In the genomic region with DNA sequence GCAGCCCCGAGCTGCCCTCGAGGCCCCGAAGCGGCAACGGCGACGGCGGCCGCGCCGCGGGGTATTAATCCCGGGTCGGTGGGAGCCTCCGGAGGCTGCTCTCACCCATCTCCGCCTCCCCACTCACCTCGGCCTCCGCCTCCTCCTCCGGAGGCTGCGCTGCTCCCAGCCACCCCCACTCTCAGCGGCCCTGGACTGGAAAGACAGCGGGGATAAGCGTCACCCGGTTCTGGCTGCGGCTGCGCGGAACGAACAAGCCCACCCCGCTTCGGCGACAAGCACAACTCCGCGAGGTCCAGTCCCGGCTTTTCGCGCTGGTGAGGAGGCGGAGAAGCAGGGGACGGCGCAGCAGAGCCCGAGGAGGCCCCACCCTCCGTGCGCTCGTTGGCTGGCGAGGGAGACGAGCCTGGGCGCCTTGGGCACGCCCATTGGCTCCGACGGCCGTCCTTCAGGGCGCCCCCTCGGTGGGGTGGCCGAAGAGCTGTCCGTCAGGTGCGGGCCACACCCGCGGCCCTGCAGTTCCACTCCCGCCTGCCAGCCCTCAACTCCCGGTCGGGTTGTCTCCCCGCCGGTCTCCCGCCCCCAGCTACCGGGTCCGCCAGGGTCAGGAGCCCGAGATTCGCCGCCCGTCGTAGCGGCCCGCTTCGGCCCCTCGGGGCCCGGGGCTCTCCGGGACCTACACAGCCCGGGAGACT, we compare ENCODE assay signal across 8 cellular contexts. TPM values are rescaled to one million over a fixed set of nuclear protein-coding genes. Genes with fewer than 3 reads are reported as not detected.
A peak's percentile ranks its signal among the peaks of the same experiment; 100 is the strongest.
DNase-seq lines count a peak whose midpoint lies in the region; FAIRE-seq and TF ChIP-seq lines count a peak whose summit lies in the region.

TSS of gene ZMYM5 (minus strand) at position 327 of the 695 bp plus-strand sequence. CDS start 11,469 bp downstream, outside the sequence.

- H3K4me2 ChIP-seq in H1 (ENCODE audit: insufficient read depth in 1 of 2, low read depth in 2 of 2, low read length in 2 of 2) (peak within 1 kb of the TSS; percentile 90 to 98), mesenchymal stem cell (ENCODE audit: low read length, poor library complexity, severe bottlenecking) (peak within 1 kb of the TSS; percentile 83)

- peak within 1 kb of the TSS; percentile 59 to 88 (median 77) for H3K9ac ChIP-seq in H1 (replicated peaks in 1 of 4; ENCODE audit: extremely low read depth in 1 of 4, low read depth in 3 of 4, low read length in 3 of 4)
- H3K9ac ChIP-seq in mesenchymal stem cell (ENCODE audit: low read length) = peak within 1 kb of the TSS; percentile 96

- H3K4me3 ChIP-seq in H1 (ENCODE audit: extremely low read depth in 1 of 4, insufficient read depth in 2 of 4, low read depth in 3 of 4, low read length in 4 of 4) = peak within 1 kb of the TSS; percentile 71 to 89 (median 77)
- H3K4me3 ChIP-seq in mesenchymal stem cell (ENCODE audit: insufficient read depth in 1 of 2, low read depth in 1 of 2, low read length in 2 of 2) = peak within 1 kb of the TSS; percentile 91 to 94

- TF ChIP-seq CTCF in GM20000 (IDR thresholded peaks at IDR 0.05; ENCODE audit: extremely low read depth, missing control alignments) (no peak), H1 (IDR thresholded peaks at IDR 0.05; ENCODE audit: control extremely low read depth in 1 of 3, insufficient read depth in 1 of 3, low read depth in 1 of 3, low read length in 3 of 3) (no peak)

- no peaks in the 10 kb centered on the region for H3K79me1 ChIP-seq in H1 (ENCODE audit: low read depth, low read length)
- H3K79me1 ChIP-seq in mesenchymal stem cell (replicated peaks; ENCODE audit: low read length, poor library complexity, severe bottlenecking) = peaks cover 3% of the 10 kb centered on the region

- no peak for FAIRE-seq in H1 (lab: Jason Lieb, UNC)

- H3K27ac ChIP-seq in H1 (ENCODE audit: low read depth, low read length) (peak within 1 kb of the TSS; percentile 74), mesenchymal stem cell (ENCODE audit: low read length, poor library complexity, severe bottlenecking) (peak within 1 kb of the TSS; percentile 98)

- no peak within 1 kb of the TSS for H2BK20ac ChIP-seq in H1 (ENCODE audit: low read length)

- peak within 1 kb of the TSS; percentile 88 for H2BK5ac ChIP-seq in H1 (ENCODE audit: low read depth, low read length)
- peak within 1 kb of the TSS; percentile 86 for H2BK5ac ChIP-seq in mesenchymal stem cell (ENCODE audit: low read depth, low read length, poor library complexity, severe bottlenecking)

- 1% methylated on average over 31 of the region's 77 CpGs; no CpG with 5 or more reads in 1 of the 2 experiments for WGBS in H1 (ENCODE audit: extremely low coverage in 1 of 2, insufficient coverage in 1 of 2, insufficient read length in 1 of 2, insufficient replicate concordance in 2 of 2, low coverage in 1 of 2, low lambda C conversion rate in 2 of 2, missing lambda C conversion rate in 1 of 2), 2 experiments
- WGBS in mesenchymal stem cell = under 1% methylated on average over 72 of the region's 77 CpGs

- peaks cover 5 to 22% of the 10 kb centered on the region in 2 experiments for H3K79me2 ChIP-seq in H1 (ENCODE audit: control insufficient read depth in 1 of 2, insufficient read depth in 2 of 2, low read length in 2 of 2)

- H4K91ac ChIP-seq in H1 (replicated peaks; ENCODE audit: insufficient read length, low read length) (peak within 1 kb of the TSS; percentile 81), mesenchymal stem cell (ENCODE audit: low read length) (peak within 1 kb of the TSS; percentile 97)

- H2BK12ac ChIP-seq in H1 (ENCODE audit: low read depth, low read length) (0 out of 2 replicates have a peak within 1 kb of the TSS, but pooled peaks have one; percentile 60), mesenchymal stem cell (ENCODE audit: low read length in 2 of 2) (peak within 1 kb of the TSS; percentile 19 to 74)

- H3K14ac ChIP-seq in H1 (ENCODE audit: insufficient read length) = peak within 1 kb of the TSS; percentile 10
- H3K14ac ChIP-seq in mesenchymal stem cell (ENCODE audit: low read length in 2 of 2) = peak within 1 kb of the TSS; percentile 74 to 98

- H2BK120ac ChIP-seq in H1 (replicated peaks; ENCODE audit: low read depth, low read length) = peak within 1 kb of the TSS; percentile 54
- H2BK120ac ChIP-seq in mesenchymal stem cell (ENCODE audit: low read depth, low read length) = peak within 1 kb of the TSS; percentile 83

- no peaks in the 10 kb centered on the region for H4K20me1 ChIP-seq in H1 (replicated peaks in 1 of 2; ENCODE audit: control insufficient read depth in 1 of 2, insufficient read depth in 2 of 2, low read length in 2 of 2)

- CTCF ChIA-PET in H1 (lab: Charles Lee; ENCODE audit: partially characterized antibody) = interaction anchor here (0.6 to 1.7 kb wide), 6 partner anchors 16 to 122 kb away, joined by 3 to 6 read pairs (median 4); no protein-coding TSS in a partner anchor

- H3K4me1 ChIP-seq in H1 (replicated peaks in 1 of 4; ENCODE audit: control insufficient read depth in 3 of 4, insufficient read depth in 4 of 4, low read length in 3 of 4) = 0 out of 7 replicates have a peak, but pooled peaks cover 0 to 2% (median 0%) of the 10 kb centered on the region in 4 experiments
- H3K4me1 ChIP-seq in mesenchymal stem cell (ENCODE audit: control insufficient read depth, insufficient read depth, low read depth, low read length) = peaks cover 5% of the 10 kb centered on the region

- TF ChIP-seq EP300 in H1 (IDR thresholded peaks at IDR 0.05; ENCODE audit: borderline replicate concordance in 1 of 2, low read depth in 2 of 2, low read length in 2 of 2) = no peak

- H4K5ac ChIP-seq in H1 (ENCODE audit: insufficient read length, low read depth, low read length) = peak within 1 kb of the TSS; percentile 91

- no peaks in the 10 kb centered on the region for H3K9me3 ChIP-seq in H1 (ENCODE audit: insufficient read depth in 2 of 2, low read depth in 1 of 2, low read length in 1 of 2)
- no peaks in the 10 kb centered on the region for H3K9me3 ChIP-seq in mesenchymal stem cell (ENCODE audit: control insufficient read depth, low read length)

- peaks cover 1% of the 10 kb centered on the region; the same call in 1 of the 2 replicates for H3K23me2 ChIP-seq in H1 (ENCODE audit: low read depth, low read length)

- peak; percentile 69 to 78 for TF ChIP-seq POLR2A in H1 (IDR thresholded peaks at IDR 0.05; ENCODE audit: control extremely low read depth in 1 of 2, low read depth in 2 of 2, low read length in 2 of 2)

- H3K27me3 ChIP-seq in H1 (replicated peaks in 1 of 4; ENCODE audit: control insufficient read depth in 3 of 4, extremely low read depth in 1 of 4, insufficient read depth in 3 of 4, low read length in 3 of 4) (no peaks in the 10 kb centered on the region), mesenchymal stem cell (ENCODE audit: control insufficient read depth in 1 of 2, insufficient read depth in 1 of 2, low read length in 2 of 2) (no peaks in the 10 kb centered on the region)

- peak; percentile 73 for DNase-seq in CMK (ENCODE audit: low read depth)
- peak; percentile 99 for DNase-seq in GM20000 (ENCODE audit: low spot score)
- DNase-seq in HT1080 (ENCODE audit: low read depth) = peak; percentile 100
- DNase-seq in NOMO-1 treated with DMSO at 0.1 percent for 48 hours (lab: John Stamatoyannopoulos, UW; ENCODE audit: unreplicated experiment) = peak; percentile 99
- DNase-seq in activated CD8-positive, alpha-beta memory T cell treated with anti-CD3 and anti-CD28 coated beads for 48 hours (ENCODE audit: low read depth in 2 of 3, low spot score in 2 of 3) = peak; percentile 87 to 97 (median 89)
- peak; percentile 96 for DNase-seq in H1 (ENCODE audit: low read depth in 1 of 2, low spot score in 2 of 2)
- peak; percentile 99 for DNase-seq in mesenchymal stem cell
- DNase-seq in stimulated activated CD8-positive, alpha-beta memory T cell treated with anti-CD3 and anti-CD28 coated beads, Interleukin-12 subunit alpha, Interleukin-12 subunit beta, amount 100 ng/mL, for 4 hours (ENCODE audit: low read depth) = peak; percentile 92

- H4K8ac ChIP-seq in H1 (ENCODE audit: extremely low read depth, insufficient read depth, low read length) = peak within 1 kb of the TSS; percentile 97
- H4K8ac ChIP-seq in mesenchymal stem cell (ENCODE audit: low read length) = peak within 1 kb of the TSS; percentile 96

- peak within 1 kb of the TSS; percentile 83 for H3K18ac ChIP-seq in H1 (ENCODE audit: extremely low read depth, low read length)
- H3K18ac ChIP-seq in mesenchymal stem cell (ENCODE audit: low read depth in 1 of 2, low read length in 2 of 2) = peak within 1 kb of the TSS; percentile 89 to 96

- H3K36me3 ChIP-seq in H1 (ENCODE audit: control insufficient read depth in 2 of 4, insufficient read depth in 4 of 4, low read length in 3 of 4) (0 out of 8 replicates have a peak, but pooled peaks cover 0 to 4% (median 0%) of the 10 kb centered on the region in 4 experiments), mesenchymal stem cell (ENCODE audit: control insufficient read depth in 1 of 2, insufficient read depth in 2 of 2, low read depth in 1 of 2, low read length in 2 of 2) (peaks cover 0 to 7% of the 10 kb centered on the region in 2 experiments)

- H2BK15ac ChIP-seq in H1 (ENCODE audit: low read length) (no peak within 1 kb of the TSS; the same call in 1 of the 2 replicates), mesenchymal stem cell (ENCODE audit: low read depth, poor library complexity, severe bottlenecking) (peak within 1 kb of the TSS; percentile 93)

- H3K4ac ChIP-seq in H1 (replicated peaks; ENCODE audit: insufficient read length, low read depth, low read length) (no peak within 1 kb of the TSS), mesenchymal stem cell (ENCODE audit: low read depth in 1 of 2, low read length in 2 of 2) (peak within 1 kb of the TSS; percentile 75 to 95)

- H3K56ac ChIP-seq in H1 (replicated peaks; ENCODE audit: insufficient read length, low read depth, low read length) = peak within 1 kb of the TSS; percentile 82

- TF ChIP-seq RAD21 in H1 (IDR thresholded peaks at IDR 0.05 in 1 of 2, conservative IDR thresholded peaks at IDR 0.05 in 1 of 2; ENCODE audit: low read depth in 2 of 2, low read length in 2 of 2) = no peak; a peak in 1 of 4 replicates

- POLR2A ChIA-PET in H1 (lab: Charles Lee; ENCODE audit: partially characterized antibody) = interaction anchor here (0.6 to 2.5 kb wide), 22 partner anchors 10 to 262 kb away, joined by 3 to 12 read pairs (median 4); partner anchors contain the start of gene PSPC1

- no peak within 1 kb of the TSS for H2AK5ac ChIP-seq in H1 (ENCODE audit: low read depth, low read length)
- H2AK5ac ChIP-seq in mesenchymal stem cell (ENCODE audit: low read length, severe bottlenecking) = peak within 1 kb of the TSS; percentile 13

- H3K23ac ChIP-seq in H1 (ENCODE audit: insufficient read length) (no peak within 1 kb of the TSS), mesenchymal stem cell (ENCODE audit: low read length in 2 of 2) (peak within 1 kb of the TSS in 1 of 2 experiments; percentile 83)

- peak within 1 kb of the TSS; percentile 67 for H2AFZ ChIP-seq in H1 (ENCODE audit: low read length)
- H2AFZ ChIP-seq in mesenchymal stem cell (ENCODE audit: low read depth, low read length) = peak within 1 kb of the TSS; percentile 36

RNA-seq across cellular contexts. Expression of gene ZMYM5, which starts in this region (rescaled TPM):
- total RNA-seq in HT1080 (2014; rRNA removed; shearing (Covaris generic)) = 4.8 and 5.4 TPM in 2 replicates
- polyA plus RNA-seq in HT1080 (2015; cell fraction: cytosol; rRNA removed) = 6.8 and 8.1 TPM in 2 replicates
- polyA plus RNA-seq in HT1080 (2015; cell fraction: nucleus; rRNA removed) = 8.9 and 13.0 TPM in 2 replicates
- total RNA-seq in H1 (2021; fragmentation: NEBNext Ultra II Directional; extraction: Animal tissue kit (Norgen Biotek cat#: 25700)) = 7.9 and 8.4 TPM in 2 replicates
- polyA plus RNA-seq in H1 (2011; rRNA removed) = 2.2 and 4.9 TPM in 2 replicates
- polyA plus RNA-seq in H1 (2011; cell fraction: cytosol; rRNA removed) = 5.3 TPM
- polyA plus RNA-seq in H1 (2011; cell fraction: nucleus; rRNA removed) = 1.9 TPM
- 4.5 to 7.3 TPM (median 5.5 TPM) in 4 replicates for polyA plus RNA-seq in H1 (2012, experiment 1 of 2)
- 1.4 TPM for polyA plus RNA-seq in H1 (2012, experiment 2 of 2)
- 7.3 TPM for polyA plus RNA-seq in H1 (2013, experiment 1 of 2)
- 7.1 TPM for polyA plus RNA-seq in H1 (2013, experiment 2 of 2)
- 4.7 and 6.6 TPM in 2 replicates for polyA minus RNA-seq in H1 (2011; rRNA and poly(A)+ RNA removed)
- 2.5 TPM for polyA minus RNA-seq in H1 (2011; cell fraction: cytosol; rRNA and poly(A)+ RNA removed)
- polyA minus RNA-seq in H1 (2011; cell fraction: nucleus; rRNA and poly(A)+ RNA removed) = 7.7 TPM
- 12.2 TPM for polyA plus RNA-seq in mesenchymal stem cell (2013, experiment 1 of 2)
- 13.4 TPM for polyA plus RNA-seq in mesenchymal stem cell (2013, experiment 2 of 2)

Comparison
In these comparisons a context has a peak if more than half of its experiments do, and no peak if none do; other contexts are left out.
1. Peak in every context shown above with its lines: DNase-seq, H3K4me3 ChIP-seq and H3K27ac ChIP-seq.